7 cellular contexts compared by ENCODE assay signal in genomic region chr15:58113358-58113757, GRCh38. TPM values are rescaled to one million over a fixed set of nuclear protein-coding genes. Genes with fewer than 3 reads are reported as not detected.
"Had no signal": no experiment of that assay in that cellular context is flagged by ENCODE, and none has a peak within 500 bp of the region (broad histone marks: within the 10 kb centered on the region; RNA-seq: fewer than 3 reads in every experiment).

No MANE protein-coding gene starts in this region.

RNA-seq across cellular contexts. Expression of gene AQP9, which starts 24.8 kb away (rescaled TPM):
- total RNA-seq: chondrocyte; endodermal cell; glomerular endothelial cell; lung microvascular endothelial cell; naive thymus-derived CD8-positive, alpha-beta T cell; pulmonary artery endothelial cell had no signal
- polyA plus RNA-seq: neural cell had no signal

RNA-seq across cellular contexts. Expression of gene ALDH1A2, which starts 47.8 kb away (rescaled TPM):
- total RNA-seq: chondrocyte; endodermal cell; naive thymus-derived CD8-positive, alpha-beta T cell had no signal
- polyA plus RNA-seq: naive thymus-derived CD8-positive, alpha-beta T cell had no signal
